Comparison of ENCODE assay signal across 23 cellular contexts in the genomic region with DNA sequence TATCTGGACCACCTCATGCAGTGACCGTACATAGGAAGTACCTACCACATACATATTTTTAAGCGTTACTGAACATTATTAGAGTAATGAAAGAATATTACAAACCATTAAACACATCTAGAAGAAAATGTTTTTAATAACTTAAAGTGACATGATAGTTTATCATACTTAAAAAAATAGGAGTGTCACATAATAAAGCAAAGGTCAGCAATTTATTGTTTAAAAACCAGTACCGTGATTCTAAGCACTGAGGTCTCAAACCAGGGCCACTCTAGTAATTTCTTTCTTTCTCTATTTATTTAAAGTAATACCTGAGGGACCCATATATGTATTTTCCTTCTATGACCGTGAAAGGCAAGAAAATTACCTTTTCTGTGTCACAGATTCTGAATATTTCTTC.
DNase-seq lines count a peak whose midpoint lies in the region; ATAC-seq, FAIRE-seq and TF ChIP-seq lines count a peak whose summit lies in the region.
"Had no signal": no experiment of that assay in that cellular context is flagged by ENCODE, and none has a peak within 500 bp of the region (broad histone marks: within the 10 kb centered on the region; RNA-seq: fewer than 3 reads in every experiment).

No MANE protein-coding gene starts in this region.

- no peak overlapping the region for H2AK5ac ChIP-seq in H1 (ENCODE audit: low read depth, low read length)

- CTCF ChIA-PET in HepG2 (lab: Yijun Ruan, JAX; ENCODE audit: low intra/inter-chr PET ratio, low total read pairs) (interaction anchor here (0.9 kb wide), 1 partner anchor 49 kb away, joined by 3 read pairs; no protein-coding TSS in a partner anchor), K562 (lab: Yijun Ruan, JAX; ENCODE audit: low intra/inter-chr PET ratio) (no interaction called here), H1 (lab: Charles Lee; ENCODE audit: partially characterized antibody) (interaction anchor here (2.4 to 2.6 kb wide), 2 partner anchors 51 to 459 kb away, joined by 7 to 9 read pairs; no protein-coding TSS in a partner anchor)

- no peak overlapping the region for H3K4me2 ChIP-seq in HepG2 (ENCODE audit: low read depth, low read length)
- no peak overlapping the region for H3K4me2 ChIP-seq in K562 (ENCODE audit: insufficient read depth, low read length)
- no peak overlapping the region for H3K4me2 ChIP-seq in H1 (ENCODE audit: insufficient read depth in 1 of 2, low read depth in 2 of 2, low read length in 2 of 2)
- H3K4me2 ChIP-seq: BLaER1 treated with 17β-estradiol and CSF1 and Interleukin-3, amounts not matched to agents 10 nM and 100 nM had no signal

- H3K36me3 Mint-ChIP-seq in HFFc6 (ENCODE audit: low read depth) = no peaks in the 10 kb centered on the region

- H3K23ac ChIP-seq in H1 (ENCODE audit: insufficient read length) = no peak overlapping the region

- H3K79me2 ChIP-seq in HepG2 (ENCODE audit: insufficient read depth, low read length) = no peaks in the 10 kb centered on the region
- no peaks in the 10 kb centered on the region for H3K79me2 ChIP-seq in K562 (ENCODE audit: control insufficient read depth, insufficient read depth, low read length)
- no peaks in the 10 kb centered on the region for H3K79me2 ChIP-seq in H1 (ENCODE audit: control insufficient read depth in 1 of 2, insufficient read depth in 2 of 2, low read length in 2 of 2)

- no peak overlapping the region for H3K27ac Mint-ChIP-seq in HFFc6
- H3K27ac Mint-ChIP-seq: B cell; CD4-positive, alpha-beta T cell; CD8-positive, alpha-beta T cell had no signal

- TF ChIP-seq CTCF in HepG2 (CRISPR knock-in tag; IDR thresholded peaks at IDR 0.05) (no peak), right lobe of liver (IDR thresholded peaks at IDR 0.05) (no peak), K562 (IDR thresholded peaks at IDR 0.05 in 2 of 3, conservative IDR thresholded peaks at IDR 0.05 in 1 of 3; ENCODE audit: insufficient read depth in 2 of 3, low read depth in 1 of 3, low read length in 3 of 3) (no peak), H1 (IDR thresholded peaks at IDR 0.05; ENCODE audit: control extremely low read depth in 1 of 3, insufficient read depth in 1 of 3, low read depth in 1 of 3, low read length in 3 of 3) (no peak), HFFc6 (IDR thresholded peaks at IDR 0.05) (no peak), coronary artery (IDR thresholded peaks at IDR 0.05) (no peak)

- ATAC-seq in HepG2 = no peak
- no peak for ATAC-seq in right lobe of liver
- ATAC-seq in K562 = no peak
- ATAC-seq in stimulated activated naive CD8-positive, alpha-beta T cell treated with anti-CD3 and anti-CD28 coated beads, Interleukin-15, Interleukin-2, amounts not matched to agents 100 U/mL and 50 U/mL, for 24 hours = no peak
- ATAC-seq: CD8-positive, alpha-beta T cell had no signal

- H3K18ac ChIP-seq in H1 (ENCODE audit: extremely low read depth, low read length) = no peak overlapping the region

- no peak overlapping the region for H2BK20ac ChIP-seq in H1 (ENCODE audit: low read length)

- no peak overlapping the region for H3K4ac ChIP-seq in H1 (replicated peaks; ENCODE audit: insufficient read length, low read depth, low read length)

- H4K20me1 ChIP-seq in HepG2 (ENCODE audit: insufficient read depth, low read length) (no peaks in the 10 kb centered on the region), K562 (replicated peaks; ENCODE audit: control insufficient read depth, insufficient read depth, low read length) (no peaks in the 10 kb centered on the region), H1 (replicated peaks in 1 of 2; ENCODE audit: control insufficient read depth in 1 of 2, insufficient read depth in 2 of 2, low read length in 2 of 2) (no peaks in the 10 kb centered on the region)
- H4K20me1 ChIP-seq: BLaER1 treated with 17β-estradiol and CSF1 and Interleukin-3, amounts not matched to agents 10 nM and 100 nM had no signal

- H4K5ac ChIP-seq in H1 (ENCODE audit: insufficient read length, low read depth, low read length) = no peak overlapping the region

- H2BK15ac ChIP-seq in H1 (ENCODE audit: low read length) = no peak overlapping the region

- H3K4me3 Mint-ChIP-seq in HFFc6 = no peak overlapping the region
- H3K4me3 Mint-ChIP-seq: B cell; CD4-positive, alpha-beta T cell; CD8-positive, alpha-beta T cell had no signal

- H4K91ac ChIP-seq in H1 (replicated peaks; ENCODE audit: insufficient read length, low read length) = no peak overlapping the region

- no peak overlapping the region for H3K56ac ChIP-seq in H1 (replicated peaks; ENCODE audit: insufficient read length, low read depth, low read length)

- H3K79me1 ChIP-seq in H1 (ENCODE audit: low read depth, low read length) = no peaks in the 10 kb centered on the region

- BruUV-seq in HepG2 (replicated peaks; lab: Mats Ljungman, UMichigan) (no TSS peak), K562 (replicated peaks; lab: Mats Ljungman, UMichigan) (no TSS peak)

- FAIRE-seq in HepG2 (lab: Jason Lieb, UNC) = no peak
- FAIRE-seq in K562 (lab: Jason Lieb, UNC) = no peak
- no peak for FAIRE-seq in H1 (lab: Jason Lieb, UNC)
- FAIRE-seq: D721Med, G401.6, GM12891, GM19239 had no signal

- POLR2A ChIA-PET in HepG2 (lab: Yijun Ruan, JAX) = no interaction called here
- POLR2A ChIA-PET in K562 (lab: Yijun Ruan, JAX) = no interaction called here
- POLR2A ChIA-PET in H1 (lab: Charles Lee; ENCODE audit: partially characterized antibody) = no interaction called here

- DNase-seq in HepG2 (ENCODE audit: low spot score) (no peak), right lobe of liver (no peak), K562 (ENCODE audit: extremely low read depth in 1 of 4, low spot score in 3 of 4) (no peak), H1 (ENCODE audit: low read depth in 1 of 2, low spot score in 2 of 2) (no peak), HFFc6 (no peak), coronary artery (ENCODE audit: low spot score) (no peak)
- DNase-seq in stimulated activated naive CD8-positive, alpha-beta T cell treated with anti-CD3 and anti-CD28 coated beads, Interleukin-15, Interleukin-2, amounts not matched to agents 100 U/mL and 50 U/mL, for 24 hours = no peak
- DNase-seq: ACHN; AML-193; Caco-2; Calu3; CD4-positive, alpha-beta T cell; CD8-positive, alpha-beta T cell; DMS79 treated with DMSO at 0.1 percent for 48 hours; GF-D8 had no signal

- no peak overlapping the region for H2BK5ac ChIP-seq in H1 (ENCODE audit: low read depth, low read length)

- no peaks in the 10 kb centered on the region for H3K9me1 ChIP-seq in K562 (ENCODE audit: control insufficient read depth, insufficient read depth, low read length)

- no peaks in the 10 kb centered on the region for H3K23me2 ChIP-seq in H1 (ENCODE audit: low read depth, low read length)

- WGBS in HepG2 (ENCODE audit: low lambda C conversion rate) = 60% methylated on average over 4 of the region's 4 CpGs
- WGBS in right lobe of liver (ENCODE audit: insufficient coverage, low coverage, low lambda C conversion rate, missing lambda C conversion rate) = 84% methylated on average over 4 of the region's 4 CpGs
- WGBS in K562 (ENCODE audit: insufficient coverage, low coverage, missing lambda C conversion rate) = 0% methylated on average over 4 of the region's 4 CpGs
- WGBS in H1 (ENCODE audit: extremely low coverage in 1 of 2, insufficient coverage in 1 of 2, insufficient read length in 1 of 2, insufficient replicate concordance in 2 of 2, low coverage in 1 of 2, low lambda C conversion rate in 2 of 2, missing lambda C conversion rate in 1 of 2), 2 experiments = 92% methylated on average over 4 of the region's 4 CpGs; no CpG with 5 or more reads in 1 of the 2 experiments

- H3K9ac ChIP-seq in HepG2 (ENCODE audit: insufficient read depth, low read depth, low read length) = no peak overlapping the region
- H3K9ac ChIP-seq in K562 (ENCODE audit: insufficient read depth in 1 of 2, low read depth in 2 of 2, low read length in 2 of 2) = no peak overlapping the region
- no peak overlapping the region for H3K9ac ChIP-seq in H1 (replicated peaks in 1 of 4; ENCODE audit: extremely low read depth in 1 of 4, low read depth in 3 of 4, low read length in 3 of 4)
- H3K9ac ChIP-seq: BLaER1 treated with 17β-estradiol and CSF1 and Interleukin-3, amounts not matched to agents 10 nM and 100 nM had no signal

- in situ Hi-C loops in HepG2 (cut with HindIII; ENCODE audit: extremely low pct_ligation_motif_present, low pct_unique_long_range_greater_than_20kb) = no loop called here
- in situ Hi-C loops in K562 (cut with MboI) = no loop called here

- H3K14ac ChIP-seq in H1 (ENCODE audit: insufficient read length) = no peak overlapping the region

- H3K4me1 ChIP-seq in HepG2 (ENCODE audit: insufficient read depth, low read length) = peaks cover 16% of the 10 kb centered on the region
- no peaks in the 10 kb centered on the region for H3K4me1 ChIP-seq in right lobe of liver
- H3K4me1 ChIP-seq in K562 (replicated peaks in 1 of 2; ENCODE audit: control insufficient read depth in 2 of 2, insufficient read depth in 2 of 2, low read length in 2 of 2) = no peaks in the 10 kb centered on the region
- peaks cover 0 to 5% (median 2%) of the 10 kb centered on the region in 4 experiments; a peak in 4 of 7 replicates for H3K4me1 ChIP-seq in H1 (replicated peaks in 1 of 4; ENCODE audit: control insufficient read depth in 3 of 4, insufficient read depth in 4 of 4, low read length in 3 of 4)
- H3K4me1 ChIP-seq: BLaER1 treated with 17β-estradiol and CSF1 and Interleukin-3, amounts not matched to agents 10 nM and 100 nM had no signal

- no peak overlapping the region for H2BK120ac ChIP-seq in H1 (replicated peaks; ENCODE audit: low read depth, low read length)

- H3K27me3 Mint-ChIP-seq in HFFc6 (ENCODE audit: insufficient read depth) = no peaks in the 10 kb centered on the region
- H3K27me3 Mint-ChIP-seq: B cell; CD4-positive, alpha-beta T cell had no signal

- no peak for TF ChIP-seq RAD21 in HepG2 (CRISPR knock-in tag; IDR thresholded peaks at IDR 0.05)
- no peak for TF ChIP-seq RAD21 in K562 (CRISPR knock-in tag; conservative IDR thresholded peaks at IDR 0.05 in 1 of 2, IDR thresholded peaks at IDR 0.05 in 1 of 2)
- no peak for TF ChIP-seq RAD21 in H1 (IDR thresholded peaks at IDR 0.05 in 1 of 2, conservative IDR thresholded peaks at IDR 0.05 in 1 of 2; ENCODE audit: low read depth in 2 of 2, low read length in 2 of 2)

- H3K4me3 ChIP-seq in HepG2 (replicated peaks in 1 of 3; ENCODE audit: insufficient read depth in 1 of 3, low read depth in 2 of 3, low read length in 3 of 3) = no peak overlapping the region
- no peak overlapping the region for H3K4me3 ChIP-seq in right lobe of liver
- no peak overlapping the region for H3K4me3 ChIP-seq in K562
- no peak overlapping the region for H3K4me3 ChIP-seq in H1 (ENCODE audit: extremely low read depth in 1 of 4, insufficient read depth in 2 of 4, low read depth in 3 of 4, low read length in 4 of 4)
- H3K4me3 ChIP-seq in coronary artery = no peak overlapping the region
- H3K4me3 ChIP-seq: BLaER1 treated with 17β-estradiol and CSF1 and Interleukin-3, amounts not matched to agents 10 nM and 100 nM had no signal

- TF ChIP-seq POLR2A in HepG2 (IDR thresholded peaks at IDR 0.05; ENCODE audit: insufficient read depth in 1 of 2, low read depth in 2 of 2, low read length in 2 of 2) (no peak), right lobe of liver (IDR thresholded peaks at IDR 0.05) (no peak), K562 (conservative IDR thresholded peaks at IDR 0.05) (no peak), H1 (IDR thresholded peaks at IDR 0.05; ENCODE audit: control extremely low read depth in 1 of 2, low read depth in 2 of 2, low read length in 2 of 2) (no peak)

- H3K27me3 ChIP-seq in HepG2 (ENCODE audit: control insufficient read depth in 1 of 2, insufficient read depth in 2 of 2, low read length in 2 of 2) (no peaks in the 10 kb centered on the region), right lobe of liver (no peaks in the 10 kb centered on the region), K562 (ENCODE audit: control insufficient read depth in 2 of 2, insufficient read depth in 2 of 2, low read length in 2 of 2) (no peaks in the 10 kb centered on the region), H1 (replicated peaks in 1 of 4; ENCODE audit: control insufficient read depth in 3 of 4, extremely low read depth in 1 of 4, insufficient read depth in 3 of 4, low read length in 3 of 4) (no peaks in the 10 kb centered on the region)
- H3K27me3 ChIP-seq: BLaER1 treated with 17β-estradiol and CSF1 and Interleukin-3, amounts not matched to agents 10 nM and 100 nM had no signal

- no peak overlapping the region for H2BK12ac ChIP-seq in H1 (ENCODE audit: low read depth, low read length)

- H3K27ac ChIP-seq in HepG2 (ENCODE audit: extremely low read length, insufficient read depth, low read length) (no peak overlapping the region), right lobe of liver (no peak overlapping the region), K562 (ENCODE audit: extremely low read depth, low read depth, low read length) (no peak overlapping the region), H1 (ENCODE audit: low read depth, low read length) (no peak overlapping the region), coronary artery (no peak overlapping the region)
- H3K27ac ChIP-seq: 22Rv1; BLaER1 treated with 17β-estradiol and CSF1 and Interleukin-3, amounts not matched to agents 10 nM and 100 nM; C4-2B had no signal

- no peak overlapping the region for H2AFZ ChIP-seq in HepG2 (ENCODE audit: low read length)
- H2AFZ ChIP-seq in K562 (ENCODE audit: low read depth, low read length) = no peak overlapping the region
- H2AFZ ChIP-seq in H1 (ENCODE audit: low read length) = no peak overlapping the region

- H3K36me3 ChIP-seq in HepG2 (replicated peaks in 1 of 2; ENCODE audit: control insufficient read depth in 1 of 2, insufficient read depth in 2 of 2, low read length in 2 of 2) = no peaks in the 10 kb centered on the region
- H3K36me3 ChIP-seq in right lobe of liver = no peaks in the 10 kb centered on the region
- no peaks in the 10 kb centered on the region for H3K36me3 ChIP-seq in K562 (ENCODE audit: control insufficient read depth, insufficient read depth, low read length)
- H3K36me3 ChIP-seq in H1 (ENCODE audit: control insufficient read depth in 2 of 4, insufficient read depth in 4 of 4, low read length in 3 of 4) = no peaks in the 10 kb centered on the region
- H3K36me3 ChIP-seq: BLaER1 treated with 17β-estradiol and CSF1 and Interleukin-3, amounts not matched to agents 10 nM and 100 nM had no signal

- H3K4me1 Mint-ChIP-seq in HFFc6 (ENCODE audit: low read depth) = peaks cover 10% of the 10 kb centered on the region; the same call in 1 of the 2 replicates

- H3K9me3 ChIP-seq in HepG2 (ENCODE audit: low read length) = no peaks in the 10 kb centered on the region
- H3K9me3 ChIP-seq in right lobe of liver = no peaks in the 10 kb centered on the region
- no peaks in the 10 kb centered on the region for H3K9me3 ChIP-seq in K562 (replicated peaks; ENCODE audit: control insufficient read depth, insufficient read depth, low read depth, low read length)
- no peaks in the 10 kb centered on the region for H3K9me3 ChIP-seq in H1 (ENCODE audit: insufficient read depth in 2 of 2, low read depth in 1 of 2, low read length in 1 of 2)
- H3K9me3 ChIP-seq: BLaER1 treated with 17β-estradiol and CSF1 and Interleukin-3, amounts not matched to agents 10 nM and 100 nM; Caco-2 had no signal

- intact Hi-C loops in HepG2 (cut with micrococcal nuclease; ENCODE audit: unreplicated experiment) (no loop called here), right lobe of liver (cut with DNase I) (no loop called here), K562 (cut with micrococcal nuclease) (no loop called here)

- TF ChIP-seq EP300 in HepG2 (IDR thresholded peaks at IDR 0.05; ENCODE audit: low read depth in 2 of 2, low read length in 2 of 2) = no peak
- no peak for TF ChIP-seq EP300 in HepG2 (CRISPR knock-in tag; IDR thresholded peaks at IDR 0.05; ENCODE audit: borderline replicate concordance)
- no peak for TF ChIP-seq EP300 in K562 (IDR thresholded peaks at IDR 0.05; ENCODE audit: low read length)
- TF ChIP-seq EP300 in H1 (IDR thresholded peaks at IDR 0.05; ENCODE audit: borderline replicate concordance in 1 of 2, low read depth in 2 of 2, low read length in 2 of 2) = no peak

- H3K9me3 Mint-ChIP-seq in HFFc6 = no peaks in the 10 kb centered on the region
- H3K9me3 Mint-ChIP-seq: CD4-positive, alpha-beta T cell; CD8-positive, alpha-beta T cell had no signal

- H4K8ac ChIP-seq in H1 (ENCODE audit: extremely low read depth, insufficient read depth, low read length) = no peak overlapping the region

Comparison
In these comparisons a context has a peak if more than half of its experiments do, and no peak if none do; other contexts are left out.
1. Of the 241 proteins assayed by ChIP-seq in both HepG2 and K562: peak only in HepG2: none; only in K562: none; in both: MAFF and MAFK; in neither: 239.